Comparison of ENCODE assay signal across 8 cellular contexts in the genomic region with DNA sequence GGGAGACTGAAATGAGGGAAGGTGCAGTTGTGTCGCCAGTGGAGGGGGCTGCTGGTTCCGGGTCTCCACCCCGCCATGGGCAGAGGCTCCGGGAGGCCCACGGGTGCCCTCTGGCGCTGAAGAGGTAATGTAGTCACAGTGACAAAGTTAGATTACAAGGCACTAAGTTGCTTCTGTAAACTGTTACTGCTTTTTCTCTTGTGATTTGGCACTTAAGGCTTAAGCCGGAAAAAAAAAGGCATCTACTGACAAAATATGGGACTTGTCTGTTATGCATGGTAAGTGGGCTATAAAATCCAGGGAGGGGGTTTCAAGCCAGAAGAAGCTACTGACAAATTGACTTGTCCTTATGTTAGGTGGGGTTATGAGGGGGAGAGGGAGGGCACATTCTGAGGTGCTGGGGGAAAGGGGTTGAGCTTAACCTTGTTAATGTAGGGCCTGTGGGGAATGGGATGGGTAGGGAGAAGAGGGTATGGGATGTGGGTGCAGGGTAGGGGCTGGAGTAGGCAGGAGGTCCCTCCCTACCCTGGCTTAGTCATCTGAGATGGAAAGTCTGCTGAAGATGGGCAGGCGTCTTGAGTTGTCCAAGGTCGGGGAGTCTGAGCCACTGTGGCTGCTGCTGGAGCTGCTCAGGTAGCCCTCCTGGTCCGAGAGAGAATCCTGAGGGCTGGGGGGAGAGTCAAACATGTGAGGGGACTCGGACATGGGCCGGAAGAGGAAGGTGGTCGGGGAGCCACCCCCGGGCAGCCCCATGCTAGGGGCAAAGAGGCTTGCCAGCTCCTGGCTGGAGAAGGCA. TPM values are rescaled to one million over a fixed set of nuclear protein-coding genes. Genes with fewer than 3 reads are reported as not detected.
DNase-seq lines count a peak whose midpoint lies in the region; ATAC-seq and TF ChIP-seq lines count a peak whose summit lies in the region.

No MANE protein-coding gene starts in this region.

- no peak for ATAC-seq in HG02973 (IDR thresholded peaks at IDR 0.05; ENCODE audit: unreplicated experiment)

- H3K36me3 ChIP-seq in H7 (replicated peaks; ENCODE audit: control insufficient read depth, insufficient read depth, low read length) = peaks cover 21% of the 10 kb centered on the region

- peak overlapping the region; percentile 91 for H3K27ac Mint-ChIP-seq in endothelial cell (ENCODE audit: unreplicated experiment)

- H3K27me3 ChIP-seq in H7 (ENCODE audit: control insufficient read depth, insufficient read depth, low read length) = no peaks in the 10 kb centered on the region
- no peaks in the 10 kb centered on the region for H3K27me3 ChIP-seq in mononuclear cell (ENCODE audit: insufficient read depth, low read length)

- H3K27me3 Mint-ChIP-seq in endothelial cell (ENCODE audit: unreplicated experiment) = peaks cover 38% of the 10 kb centered on the region

- peaks cover 61% of the 10 kb centered on the region for H3K36me3 Mint-ChIP-seq in endothelial cell (ENCODE audit: low read depth, unreplicated experiment)

- peaks cover 63% of the 10 kb centered on the region for H3K4me1 Mint-ChIP-seq in endothelial cell (ENCODE audit: unreplicated experiment)

- H3K9me3 ChIP-seq in mononuclear cell (ENCODE audit: low read depth, low read length) = no peaks in the 10 kb centered on the region

- H3K4me3 ChIP-seq in H7 (ENCODE audit: insufficient read depth, low read depth, low read length) (0 out of 2 replicates have a peak overlapping the region, but pooled peaks have one; percentile 1), mononuclear cell (ENCODE audit: low read length) (peak overlapping the region; percentile 100)

- no peaks in the 10 kb centered on the region for H3K9me3 Mint-ChIP-seq in endothelial cell (ENCODE audit: unreplicated experiment)

- peak; percentile 25 to 41 for DNase-seq in AML-193 (lab: John Stamatoyannopoulos, UW)
- peak; percentile 87 for DNase-seq in H7
- DNase-seq in NOMO-1 treated with dmso at 0.1 percent for 144 hours (lab: John Stamatoyannopoulos, UW; ENCODE audit: unreplicated experiment) = peak; percentile 82
- DNase-seq in activated CD8-positive, alpha-beta memory T cell treated with anti-CD3 and anti-CD28 coated beads, Interleukin-2, amount 50 U/mL, for 48 hours = peak; percentile 87
- peak; percentile 55 for DNase-seq in endothelial cell (ENCODE audit: low spot score)
- peak; percentile 77 to 79 for DNase-seq in stimulated activated CD8-positive, alpha-beta memory T cell treated with anti-CD3 and anti-CD28 coated beads, Interleukin-4, amount 100 ng/mL, for 1 hour (ENCODE audit: low read depth in 2 of 2, low spot score in 1 of 2)

- peak overlapping the region; percentile 99 for H3K4me3 Mint-ChIP-seq in endothelial cell (ENCODE audit: unreplicated experiment)

- peaks cover 59% of the 10 kb centered on the region for H3K4me1 ChIP-seq in mononuclear cell (ENCODE audit: insufficient read depth, low read length)

- no peak for TF ChIP-seq CTCF in endothelial cell (IDR thresholded peaks at IDR 0.05; ENCODE audit: unreplicated experiment)

RNA-seq across cellular contexts. Expression of gene ZFP36L1, which starts 3.7 kb away (rescaled TPM):
- total RNA-seq in H7 (2014; rRNA removed; shearing (Covaris generic)) = 47.8 and 73.1 TPM in 2 replicates
- total RNA-seq in endothelial cell (ENCODE audit: unreplicated experiment) = 385 TPM
- 228 TPM for total RNA-seq in mononuclear cell

Comparison
In these comparisons a context has a peak if more than half of its experiments do, and no peak if none do; other contexts are left out.
1. DNase-seq: peak in every context shown above with its lines; median percentile 87 in H7; 87 in activated CD8-positive, alpha-beta memory T cell treated with anti-CD3 and anti-CD28 coated beads, Interleukin-2, amount 50 U/mL, for 48 hours; 82 in NOMO-1 treated with dmso at 0.1 percent for 144 hours; 78 in stimulated activated CD8-positive, alpha-beta memory T cell treated with anti-CD3 and anti-CD28 coated beads, Interleukin-4, amount 100 ng/mL, for 1 hour; 55 in endothelial cell; 33 in AML-193.